18 cellular contexts compared by ENCODE assay signal in genomic region chr1:25038699-25039098, GRCh38.
DNase-seq lines count a peak whose midpoint lies in the region; ATAC-seq, FAIRE-seq and TF ChIP-seq lines count a peak whose summit lies in the region.
"Had no signal": no experiment of that assay in that cellular context is flagged by ENCODE, and none has a peak within 500 bp of the region (broad histone marks: within the 10 kb centered on the region; RNA-seq: fewer than 3 reads in every experiment).

No MANE protein-coding gene starts in this region.

- TF ChIP-seq POLR2A in K562 (conservative IDR thresholded peaks at IDR 0.05), result no peak

- H3K79me2 ChIP-seq in K562 (ENCODE audit: control insufficient read depth, insufficient read depth, low read length), result no peaks in the 10 kb centered on the region
- H3K79me2 ChIP-seq in GM23338 (replicated peaks; ENCODE audit: insufficient read depth), result no peaks in the 10 kb centered on the region

- in situ Hi-C loops in K562 (cut with MboI), result no loop called here

- POLR2A ChIA-PET in activated CD8-positive, alpha-beta T cell treated with anti-CD3 and anti-CD28 coated beads for 36 hours (lab: Charles Lee), result interaction anchor here (0.8 to 8.5 kb wide), 5 partner anchors 8 to 81 kb away, joined by 3 to 159 read pairs (median 6); no protein-coding TSS in a partner anchor
- POLR2A ChIA-PET in activated CD8-positive, alpha-beta T cell treated with anti-CD3 and anti-CD28 coated beads, Interleukin-2, amount 10 ng/mL, durations not matched to agents 7 days and 5 days (lab: Charles Lee), result interaction anchor here (1.1 kb wide), 1 partner anchor 74 kb away, joined by 4 read pairs; no protein-coding TSS in a partner anchor
- POLR2A ChIA-PET in K562 (lab: Yijun Ruan, JAX), result no interaction called here

- no peak for TF ChIP-seq CTCF in activated CD8-positive, alpha-beta T cell treated with anti-CD3 and anti-CD28 coated beads for 36 hours (IDR thresholded peaks at IDR 0.05)
- TF ChIP-seq CTCF in natural killer cell (IDR thresholded peaks at IDR 0.05) (no peak), K562 (IDR thresholded peaks at IDR 0.05 in 2 of 3, conservative IDR thresholded peaks at IDR 0.05 in 1 of 3; ENCODE audit: insufficient read depth in 2 of 3, low read depth in 1 of 3, low read length in 3 of 3) (no peak), GM23338 (conservative IDR thresholded peaks at IDR 0.05; ENCODE audit: low read depth in 2 of 2) (no peak)

- no peak for FAIRE-seq in K562 (lab: Jason Lieb, UNC)
- FAIRE-seq: A549, D721Med, G401.6, GM18507, HepG2 had no signal

- no peaks in the 10 kb centered on the region for H3F3A ChIP-seq in GM23338 (replicated peaks; ENCODE audit: low read depth)

- no peaks in the 10 kb centered on the region for H3K36me3 ChIP-seq in K562 (ENCODE audit: control insufficient read depth, insufficient read depth, low read length)
- H3K36me3 ChIP-seq in GM23338 (ENCODE audit: insufficient read depth), result no peaks in the 10 kb centered on the region

- H3K4me1 ChIP-seq in K562 (replicated peaks in 1 of 2; ENCODE audit: control insufficient read depth in 2 of 2, insufficient read depth in 2 of 2, low read length in 2 of 2) (peaks cover 0 to 6% of the 10 kb centered on the region in 2 experiments; a peak in 2 of 5 replicates), GM23338 (ENCODE audit: insufficient read depth) (no peaks in the 10 kb centered on the region)
- H3K4me1 ChIP-seq: A549, Caco-2 had no signal

- peak overlapping the region; percentile 6 for H3K27ac Mint-ChIP-seq in activated CD8-positive, alpha-beta T cell treated with anti-CD3 and anti-CD28 coated beads for 36 hours
- H3K27ac Mint-ChIP-seq in activated CD8-positive, alpha-beta T cell treated with anti-CD3 and anti-CD28 coated beads, Interleukin-2, amount 10 ng/mL, durations not matched to agents 7 days and 5 days, result no peak overlapping the region
- H3K27ac Mint-ChIP-seq in natural killer cell treated with Interleukin-12 subunit alpha and Interleukin-12 subunit beta and Interleukin-15 and Interleukin-18, amount 100 ng/mL, for 72 hours, result peak overlapping the region; percentile 38 to 62
- H3K27ac Mint-ChIP-seq in natural killer cell, result no peak overlapping the region
- no peak overlapping the region for H3K27ac Mint-ChIP-seq in GM23338
- H3K27ac Mint-ChIP-seq: CD4-positive, alpha-beta T cell had no signal

- peaks cover 5% of the 10 kb centered on the region for H3K36me3 Mint-ChIP-seq in activated CD8-positive, alpha-beta T cell treated with anti-CD3 and anti-CD28 coated beads for 36 hours (ENCODE audit: low read depth)
- H3K36me3 Mint-ChIP-seq in activated CD8-positive, alpha-beta T cell treated with anti-CD3 and anti-CD28 coated beads, Interleukin-2, amount 10 ng/mL, durations not matched to agents 7 days and 5 days (ENCODE audit: low read depth), result no peaks in the 10 kb centered on the region
- H3K36me3 Mint-ChIP-seq in natural killer cell treated with Interleukin-12 subunit alpha and Interleukin-12 subunit beta and Interleukin-15 and Interleukin-18, amount 100 ng/mL, for 72 hours, result no peaks in the 10 kb centered on the region
- H3K36me3 Mint-ChIP-seq in natural killer cell (no peaks in the 10 kb centered on the region), GM23338 (ENCODE audit: low read depth) (no peaks in the 10 kb centered on the region)

- H3K9me3 ChIP-seq in K562 (replicated peaks; ENCODE audit: control insufficient read depth, insufficient read depth, low read depth, low read length), result no peaks in the 10 kb centered on the region
- H3K9me3 ChIP-seq: A549, Caco-2 had no signal

- no TSS peak for BruUV-seq in K562 (replicated peaks; lab: Mats Ljungman, UMichigan)

- H3K4me3 ChIP-seq in K562, result no peak overlapping the region
- no peak overlapping the region for H3K4me3 ChIP-seq in GM23338
- H3K4me3 ChIP-seq: A549 had no signal

- H3K27ac ChIP-seq in K562 (ENCODE audit: extremely low read depth, low read depth, low read length) (no peak overlapping the region), GM23338 (ENCODE audit: low read depth) (no peak overlapping the region)
- H3K27ac ChIP-seq: 22Rv1, A549, C4-2B had no signal

- H3K4me1 Mint-ChIP-seq in activated CD8-positive, alpha-beta T cell treated with anti-CD3 and anti-CD28 coated beads for 36 hours (ENCODE audit: low read depth), result peaks cover 46% of the 10 kb centered on the region
- H3K4me1 Mint-ChIP-seq in activated CD8-positive, alpha-beta T cell treated with anti-CD3 and anti-CD28 coated beads, Interleukin-2, amount 10 ng/mL, durations not matched to agents 7 days and 5 days (ENCODE audit: low read depth), result peaks cover 31% of the 10 kb centered on the region
- H3K4me1 Mint-ChIP-seq in natural killer cell treated with Interleukin-12 subunit alpha and Interleukin-12 subunit beta and Interleukin-15 and Interleukin-18, amount 100 ng/mL, for 72 hours (ENCODE audit: low read depth in 2 of 2), result peaks cover 34 to 38% of the 10 kb centered on the region in 2 donors
- H3K4me1 Mint-ChIP-seq in natural killer cell (peaks cover 32 to 38% of the 10 kb centered on the region in 2 donors), GM23338 (no peaks in the 10 kb centered on the region)

- no peak for TF ChIP-seq RAD21 in K562 (CRISPR knock-in tag; conservative IDR thresholded peaks at IDR 0.05 in 1 of 2, IDR thresholded peaks at IDR 0.05 in 1 of 2)

- H3K4me2 ChIP-seq in K562 (ENCODE audit: insufficient read depth, low read length) (no peak overlapping the region), GM23338 (no peak overlapping the region)
- H3K4me2 ChIP-seq: A549 had no signal

- H3K27me3 ChIP-seq in K562 (ENCODE audit: control insufficient read depth in 2 of 2, insufficient read depth in 2 of 2, low read length in 2 of 2) (peaks cover 7 to 60% of the 10 kb centered on the region in 2 experiments; a peak in 4 of 5 replicates), GM23338 (ENCODE audit: insufficient read depth) (no peaks in the 10 kb centered on the region)

- H3K27me3 Mint-ChIP-seq in activated CD8-positive, alpha-beta T cell treated with anti-CD3 and anti-CD28 coated beads for 36 hours, result no peaks in the 10 kb centered on the region
- peaks cover 3% of the 10 kb centered on the region for H3K27me3 Mint-ChIP-seq in activated CD8-positive, alpha-beta T cell treated with anti-CD3 and anti-CD28 coated beads, Interleukin-2, amount 10 ng/mL, durations not matched to agents 7 days and 5 days (ENCODE audit: low read depth)
- H3K27me3 Mint-ChIP-seq in natural killer cell treated with Interleukin-12 subunit alpha and Interleukin-12 subunit beta and Interleukin-15 and Interleukin-18, amount 100 ng/mL, for 72 hours, result peaks cover 11 to 14% of the 10 kb centered on the region in 2 donors
- H3K27me3 Mint-ChIP-seq in natural killer cell (ENCODE audit: low read depth in 2 of 2) (peaks cover 16 to 21% of the 10 kb centered on the region in 2 donors), GM23338 (ENCODE audit: insufficient read depth, low read depth, poor library complexity) (peaks cover 2% of the 10 kb centered on the region)
- H3K27me3 Mint-ChIP-seq: CD4-positive, alpha-beta T cell had no signal

- no peak for TF ChIP-seq EP300 in K562 (IDR thresholded peaks at IDR 0.05; ENCODE audit: low read length)

- ATAC-seq in activated CD8-positive, alpha-beta T cell treated with anti-CD3 and anti-CD28 coated beads for 36 hours, result no peak
- ATAC-seq in activated CD8-positive, alpha-beta T cell treated with anti-CD3 and anti-CD28 coated beads, Interleukin-2, amount 10 ng/mL, durations not matched to agents 7 days and 5 days, result no peak
- no peak for ATAC-seq in natural killer cell treated with Interleukin-12 subunit alpha and Interleukin-12 subunit beta and Interleukin-15 and Interleukin-18, amount 100 ng/mL, for 72 hours
- no peak for ATAC-seq in natural killer cell
- no peak for ATAC-seq in K562
- ATAC-seq in GM23338, result no peak
- no peak for ATAC-seq in GM21529 (IDR thresholded peaks at IDR 0.05; ENCODE audit: unreplicated experiment)

- H4K20me1 ChIP-seq in K562 (replicated peaks; ENCODE audit: control insufficient read depth, insufficient read depth, low read length), result peaks cover 9% of the 10 kb centered on the region; the same call in 1 of the 2 replicates
- H4K20me1 ChIP-seq in GM23338 (replicated peaks; ENCODE audit: insufficient read depth), result no peaks in the 10 kb centered on the region; the same call in 1 of the 2 replicates

- CTCF ChIA-PET in activated CD8-positive, alpha-beta T cell treated with anti-CD3 and anti-CD28 coated beads for 36 hours (lab: Charles Lee), result interaction anchor here (0.8 to 8.6 kb wide), 23 partner anchors 8 to 190 kb away, joined by 4 to 169 read pairs (median 22); partner anchors contain the start of gene RUNX3
- CTCF ChIA-PET in activated CD8-positive, alpha-beta T cell treated with anti-CD3 and anti-CD28 coated beads, Interleukin-2, amount 10 ng/mL, durations not matched to agents 7 days and 5 days (lab: Charles Lee), result interaction anchor here (1.1 to 9.2 kb wide), 19 partner anchors 10 to 191 kb away, joined by 3 to 225 read pairs (median 19); partner anchors contain the start of gene RUNX3
- CTCF ChIA-PET in K562 (lab: Yijun Ruan, JAX; ENCODE audit: low intra/inter-chr PET ratio), result interaction anchor here (0.7 to 2.7 kb wide), 3 partner anchors 63 to 191 kb away, joined by 3 to 20 read pairs (median 8); no protein-coding TSS in a partner anchor

- under 1% methylated on average over 4 of the region's 4 CpGs for WGBS in K562 (ENCODE audit: insufficient coverage, low coverage, missing lambda C conversion rate)

- H3K9me1 ChIP-seq in K562 (ENCODE audit: control insufficient read depth, insufficient read depth, low read length), result no peaks in the 10 kb centered on the region

- intact Hi-C loops in activated CD8-positive, alpha-beta T cell treated with anti-CD3 and anti-CD28 coated beads for 36 hours (cut with micrococcal nuclease), result loop anchor here (10.0 kb wide), 2 partner anchors 114 to 184 kb away; no protein-coding TSS in a partner anchor
- intact Hi-C loops in natural killer cell (cut with micrococcal nuclease) (no loop called here), K562 (cut with micrococcal nuclease) (loop anchor here (5.0 kb wide), 1 partner anchor 106 kb away; the partner anchor contains the start of gene RUNX3)

- H2AFZ ChIP-seq in K562 (ENCODE audit: low read depth, low read length), result no peak overlapping the region
- H2AFZ ChIP-seq in GM23338, result no peak overlapping the region

- H3K9me2 ChIP-seq in GM23338 (ENCODE audit: insufficient read depth), result no peaks in the 10 kb centered on the region

- H3K4me3 Mint-ChIP-seq in activated CD8-positive, alpha-beta T cell treated with anti-CD3 and anti-CD28 coated beads for 36 hours, result no peak overlapping the region
- H3K4me3 Mint-ChIP-seq in activated CD8-positive, alpha-beta T cell treated with anti-CD3 and anti-CD28 coated beads, Interleukin-2, amount 10 ng/mL, durations not matched to agents 7 days and 5 days, result no peak overlapping the region
- H3K4me3 Mint-ChIP-seq in natural killer cell treated with Interleukin-12 subunit alpha and Interleukin-12 subunit beta and Interleukin-15 and Interleukin-18, amount 100 ng/mL, for 72 hours, result no peak overlapping the region
- H3K4me3 Mint-ChIP-seq in natural killer cell (no peak overlapping the region), GM23338 (no peak overlapping the region)
- H3K4me3 Mint-ChIP-seq: CD4-positive, alpha-beta T cell had no signal

- no peaks in the 10 kb centered on the region for H3K9me3 Mint-ChIP-seq in activated CD8-positive, alpha-beta T cell treated with anti-CD3 and anti-CD28 coated beads for 36 hours
- no peaks in the 10 kb centered on the region for H3K9me3 Mint-ChIP-seq in activated CD8-positive, alpha-beta T cell treated with anti-CD3 and anti-CD28 coated beads, Interleukin-2, amount 10 ng/mL, durations not matched to agents 7 days and 5 days (ENCODE audit: insufficient read depth)
- no peaks in the 10 kb centered on the region for H3K9me3 Mint-ChIP-seq in natural killer cell treated with Interleukin-12 subunit alpha and Interleukin-12 subunit beta and Interleukin-15 and Interleukin-18, amount 100 ng/mL, for 72 hours
- H3K9me3 Mint-ChIP-seq in natural killer cell, result no peaks in the 10 kb centered on the region
- no peaks in the 10 kb centered on the region for H3K9me3 Mint-ChIP-seq in GM23338
- H3K9me3 Mint-ChIP-seq: CD4-positive, alpha-beta T cell had no signal

- no peak overlapping the region for H3K9ac ChIP-seq in K562 (ENCODE audit: insufficient read depth in 1 of 2, low read depth in 2 of 2, low read length in 2 of 2)

- no peak for DNase-seq in activated CD8-positive, alpha-beta T cell treated with anti-CD3 and anti-CD28 coated beads for 36 hours
- DNase-seq in activated CD8-positive, alpha-beta T cell treated with anti-CD3 and anti-CD28 coated beads, Interleukin-2, amount 10 ng/mL, durations not matched to agents 7 days and 5 days, result no peak
- no peak for DNase-seq in natural killer cell treated with Interleukin-12 subunit alpha and Interleukin-12 subunit beta and Interleukin-15 and Interleukin-18, amount 100 ng/mL, for 72 hours (ENCODE audit: low spot score)
- no peak for DNase-seq in natural killer cell
- no peak for DNase-seq in K562 (ENCODE audit: extremely low read depth in 1 of 4, low spot score in 3 of 4)
- no peak for DNase-seq in GM23338 (ENCODE audit: low spot score)
- DNase-seq: Caco-2; CD4-positive, alpha-beta T cell; GOT3; H7 had no signal

Comparison
In these comparisons a context has a peak if more than half of its experiments do, and no peak if none do; other contexts are left out.
1. H3K27ac Mint-ChIP-seq: peak in activated CD8-positive, alpha-beta T cell treated with anti-CD3 and anti-CD28 coated beads for 36 hours (single experiment) and natural killer cell treated with Interleukin-12 subunit alpha and Interleukin-12 subunit beta and Interleukin-15 and Interleukin-18, amount 100 ng/mL, for 72 hours (2 of 2); none in activated CD8-positive, alpha-beta T cell treated with anti-CD3 and anti-CD28 coated beads, Interleukin-2, amount 10 ng/mL, durations not matched to agents 7 days and 5 days (single experiment), natural killer cell (0 of 2) and GM23338 (single experiment).